Comparison of ENCODE assay signal across 6 cellular contexts in the genomic region with DNA sequence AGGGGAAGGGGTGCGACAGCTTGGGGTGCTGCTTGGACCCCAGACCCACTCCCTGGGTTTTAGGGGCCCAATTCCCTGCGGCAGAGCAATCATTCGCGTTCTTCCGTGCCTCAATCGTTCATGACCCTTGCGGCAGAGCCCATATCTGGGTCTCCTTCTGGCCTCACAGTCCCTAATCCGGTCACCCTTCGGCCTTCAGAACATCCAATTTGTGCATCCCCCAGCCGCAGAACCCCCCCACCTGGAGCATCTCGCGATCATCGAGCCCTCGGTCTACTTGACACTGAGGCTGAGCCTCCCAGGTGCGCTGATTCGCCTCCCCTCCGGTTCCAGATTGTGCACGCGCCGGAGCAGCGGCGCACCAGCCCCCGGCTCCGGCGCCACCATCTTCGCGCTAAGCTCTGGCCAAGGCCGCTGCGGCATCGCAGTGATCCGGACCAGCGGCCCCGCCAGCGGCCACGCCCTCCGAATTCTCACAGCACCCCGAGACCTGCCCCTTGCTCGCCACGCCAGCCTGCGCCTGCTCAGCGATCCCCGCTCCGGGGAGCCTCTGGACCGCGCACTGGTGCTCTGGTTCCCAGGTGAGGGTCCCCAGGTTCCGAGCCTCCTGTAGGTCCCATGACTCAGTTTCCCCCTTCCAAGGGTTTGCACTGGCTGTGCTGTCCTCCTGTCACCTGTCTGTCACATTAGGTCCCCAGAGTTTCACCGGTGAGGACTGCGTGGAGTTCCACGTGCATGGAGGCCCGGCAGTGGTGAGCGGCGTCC. TPM values are rescaled to one million over a fixed set of nuclear protein-coding genes. Genes with fewer than 3 reads are reported as not detected.
A peak's percentile ranks its signal among the peaks of the same experiment; 100 is the strongest.
DNase-seq lines count a peak whose midpoint lies in the region; ATAC-seq lines count a peak whose summit lies in the region.

No MANE protein-coding gene starts in this region.

- H3K9me3 ChIP-seq in endocrine pancreas (ENCODE audit: control insufficient read depth, low read length): no peaks in the 10 kb centered on the region
- no peaks in the 10 kb centered on the region for H3K9me3 ChIP-seq in skeletal muscle satellite cell (replicated peaks; ENCODE audit: low read length)

- H3K4me3 ChIP-seq in endocrine pancreas (ENCODE audit: control insufficient read depth, insufficient read depth, low read length) (no peak overlapping the region), skeletal muscle satellite cell (ENCODE audit: low read length) (peak overlapping the region; percentile 85)

- H3K4me1 ChIP-seq in endocrine pancreas (ENCODE audit: control insufficient read depth, insufficient read depth, low read length) (no peaks in the 10 kb centered on the region), skeletal muscle satellite cell (ENCODE audit: control insufficient read depth, insufficient read depth, low read length) (peaks cover 19% of the 10 kb centered on the region)

- H3K36me3 ChIP-seq in endocrine pancreas (ENCODE audit: control insufficient read depth, insufficient read depth, low read length) (no peaks in the 10 kb centered on the region), skeletal muscle satellite cell (ENCODE audit: insufficient read depth, low read length) (peaks cover 8% of the 10 kb centered on the region)

- no peak for ATAC-seq in GM21723 (IDR thresholded peaks at IDR 0.05; ENCODE audit: unreplicated experiment)

- H3K4me2 ChIP-seq in skeletal muscle satellite cell (ENCODE audit: low read length): peak overlapping the region; percentile 94

- H3K27me3 ChIP-seq in endocrine pancreas (ENCODE audit: control insufficient read depth, insufficient read depth, low read length): no peaks in the 10 kb centered on the region
- no peaks in the 10 kb centered on the region for H3K27me3 ChIP-seq in skeletal muscle satellite cell (ENCODE audit: control insufficient read depth, insufficient read depth, low read length)

- H3K9ac ChIP-seq in endocrine pancreas (ENCODE audit: control insufficient read depth, insufficient read depth, low read length) (peak overlapping the region; percentile 68), skeletal muscle satellite cell (ENCODE audit: low read depth, low read length) (peak overlapping the region; percentile 80)

- DNase-seq in ELR (ENCODE audit: low read depth): peak; percentile 61
- peak; percentile 60 for DNase-seq in NCI-H69 (lab: John Stamatoyannopoulos, UW)
- DNase-seq in NCI-H774 (lab: John Stamatoyannopoulos, UW): no peak

RNA-seq across cellular contexts. Expression of a gene that starts 0.5 kb away (rescaled TPM):
- 13.8 and 15.2 TPM in 2 replicates for total RNA-seq in skeletal muscle satellite cell (2012; rRNA removed)

RNA-seq across cellular contexts. Expression of a gene that starts 3.2 kb away (rescaled TPM):
- total RNA-seq in skeletal muscle satellite cell (2012; rRNA removed): 2.3 and 6.3 TPM in 2 replicates

RNA-seq across cellular contexts. Expression of a gene that starts 28.5 kb away (rescaled TPM):
- 21.4 and 25.1 TPM in 2 replicates for total RNA-seq in skeletal muscle satellite cell (2012; rRNA removed)

RNA-seq across cellular contexts. Expression of a gene that starts 32.2 kb away (rescaled TPM):
- 45.9 and 71.2 TPM in 2 replicates for total RNA-seq in skeletal muscle satellite cell (2012; rRNA removed)

RNA-seq across cellular contexts. Expression of a gene that starts 34.6 kb away (rescaled TPM):
- total RNA-seq in skeletal muscle satellite cell (2012; rRNA removed): 6.8 and 7.0 TPM in 2 replicates
